ENCODE assay signal across 9 cellular contexts in genomic region chr5:54469655-54470054, GRCh38. TPM values are rescaled to one million over a fixed set of nuclear protein-coding genes. Genes with fewer than 3 reads are reported as not detected.
DNase-seq lines count a peak whose midpoint lies in the region; ATAC-seq and TF ChIP-seq lines count a peak whose summit lies in the region.
"Had no signal": no experiment of that assay in that cellular context is flagged by ENCODE, and none has a peak within 500 bp of the region (broad histone marks: within the 10 kb centered on the region; RNA-seq: fewer than 3 reads in every experiment).

No MANE protein-coding gene starts in this region.

- H3K36me3 Mint-ChIP-seq in activated B cell treated with CpG ODN at 0.5 μM for 24 hours (ENCODE audit: low read depth): no peaks in the 10 kb centered on the region

- H3K4me1 ChIP-seq in osteoblast (ENCODE audit: insufficient read depth, low read length): peaks cover 19% of the 10 kb centered on the region

- H3K27me3 Mint-ChIP-seq in activated B cell treated with CpG ODN at 0.5 μM for 24 hours: peaks cover 6% of the 10 kb centered on the region

- peak overlapping the region; percentile 55 for H3K27ac ChIP-seq in osteoblast (ENCODE audit: low read depth, low read length)

- intact Hi-C loops in activated B cell treated with CpG ODN at 0.5 μM for 24 hours (cut with micrococcal nuclease): no loop called here

- no peaks in the 10 kb centered on the region for H3K27me3 ChIP-seq in osteoblast (ENCODE audit: insufficient read depth, low read length)

- H3K9me3 ChIP-seq in osteoblast (ENCODE audit: low read depth, low read length): no peaks in the 10 kb centered on the region

- DNase-seq in activated B cell treated with CpG ODN at 0.5 μM for 24 hours (no peak), osteoblast (ENCODE audit: insufficient read length, low spot score, missing footprints) (peak; percentile 45), NCI-H1105 treated with DMSO at 0.1 percent for 48 hours (lab: John Stamatoyannopoulos, UW) (no peak), NCI-H187 (lab: John Stamatoyannopoulos, UW) (no peak)
- DNase-seq in effector CD4-positive, alpha-beta T cell: no peak
- no peak for DNase-seq in activated naive CD4-positive, alpha-beta T cell treated with anti-CD3 and anti-CD28 coated beads, Interleukin-2, amount 50 U/mL, for 16 hours

- ATAC-seq in GM18868 (IDR thresholded peaks at IDR 0.05; ENCODE audit: unreplicated experiment) (peak; percentile 98), HG02763 (IDR thresholded peaks at IDR 0.05; ENCODE audit: unreplicated experiment) (peak; percentile 79), activated B cell treated with CpG ODN at 0.5 μM for 24 hours (ENCODE audit: low read depth) (peak; percentile 64)

- no peaks in the 10 kb centered on the region for H3K9me3 Mint-ChIP-seq in activated B cell treated with CpG ODN at 0.5 μM for 24 hours

- no peak for TF ChIP-seq CTCF in activated B cell treated with CpG ODN at 0.5 μM for 24 hours (IDR thresholded peaks at IDR 0.05)
- no peak for TF ChIP-seq CTCF in osteoblast (IDR thresholded peaks at IDR 0.05; ENCODE audit: extremely low read depth, low read depth, low read length)

- POLR2A ChIA-PET in activated B cell treated with CpG ODN at 0.5 μM for 24 hours (lab: Charles Lee): no interaction called here

- CTCF ChIA-PET in activated B cell treated with CpG ODN at 0.5 μM for 24 hours (lab: Charles Lee): interaction anchor here (1.4 kb wide), 1 partner anchor 398 kb away, joined by 4 read pairs; no protein-coding TSS in a partner anchor

- peak overlapping the region; percentile 77 for H3K4me2 ChIP-seq in osteoblast (ENCODE audit: insufficient read depth, low read length)

- H3K79me2 ChIP-seq in osteoblast (ENCODE audit: insufficient read depth, low read length): no peaks in the 10 kb centered on the region

- no peaks in the 10 kb centered on the region for H4K20me1 ChIP-seq in osteoblast (ENCODE audit: insufficient read depth, low read length)

- H3K4me3 Mint-ChIP-seq in activated B cell treated with CpG ODN at 0.5 μM for 24 hours: peak overlapping the region; percentile 33

- H3K27ac Mint-ChIP-seq in activated B cell treated with CpG ODN at 0.5 μM for 24 hours: no peak overlapping the region

- peaks cover 10% of the 10 kb centered on the region for H3K4me1 Mint-ChIP-seq in activated B cell treated with CpG ODN at 0.5 μM for 24 hours

- H3K36me3 ChIP-seq in osteoblast (ENCODE audit: insufficient read depth, low read length): no peaks in the 10 kb centered on the region

- peak overlapping the region; percentile 61 for H3K4me3 ChIP-seq in osteoblast (ENCODE audit: insufficient read depth, low read length)

- H2AFZ ChIP-seq in osteoblast (ENCODE audit: low read length): peak overlapping the region; percentile 74

RNA-seq across cellular contexts. Expression of gene HSPB3, which starts 14.2 kb away (rescaled TPM):
- not detected in 2 replicates for total RNA-seq in activated B cell treated with CpG ODN at 0.5 μM for 24 hours
- total RNA-seq in osteoblast: not detected in 2 replicates
- total RNA-seq: subcutaneous adipose tissue had no signal

RNA-seq across cellular contexts. Expression of gene SNX18, which starts 47.9 kb away (rescaled TPM):
- 59.2 and 63.4 TPM in 2 replicates for total RNA-seq in activated B cell treated with CpG ODN at 0.5 μM for 24 hours
- 69.0 and 86.5 TPM in 2 replicates for total RNA-seq in osteoblast
